ENCODE assay signal across 7 cellular contexts in the genomic region with DNA sequence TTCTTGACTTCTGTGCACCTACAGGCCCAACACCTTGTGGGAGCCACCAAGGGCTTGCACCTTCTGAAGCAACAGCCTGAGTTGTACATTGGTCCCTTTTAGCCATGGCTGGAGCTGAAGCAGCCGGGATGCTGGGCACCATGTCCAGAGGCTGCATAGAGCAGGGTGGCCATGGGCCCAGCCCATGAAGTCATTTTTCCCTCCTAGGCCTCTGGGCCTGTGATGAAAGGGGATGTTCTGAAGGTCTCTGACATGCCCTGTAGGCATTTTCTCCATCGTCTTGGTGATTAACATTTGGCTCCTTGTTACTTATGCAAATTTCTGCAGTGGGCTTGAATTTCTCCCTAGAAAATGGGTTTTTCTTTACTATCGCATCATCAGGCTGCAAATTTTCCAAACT.
"Had no signal": no experiment of that assay in that cellular context is flagged by ENCODE, and none has a peak within 500 bp of the region (broad histone marks: within the 10 kb centered on the region; RNA-seq: fewer than 3 reads in every experiment).

No MANE protein-coding gene starts in this region.

- DNase-seq: GDM1, GF-D8 had no signal

- H3K4me3 ChIP-seq: GM12878 had no signal

- ATAC-seq: GM12878 had no signal

- FAIRE-seq: G401.6, GM12878, GM12891, GM12892, GM18507 had no signal
